In genomic region chr15:72389231-72389630, GRCh38 we compare ENCODE assay signal across 25 cellular contexts. TPM values are rescaled to one million over a fixed set of nuclear protein-coding genes. Genes with fewer than 3 reads are reported as not detected.
DNase-seq lines count a peak whose midpoint lies in the region; ATAC-seq, FAIRE-seq and TF ChIP-seq lines count a peak whose summit lies in the region.
"Had no signal": no experiment of that assay in that cellular context is flagged by ENCODE, and none has a peak within 500 bp of the region (broad histone marks: within the 10 kb centered on the region; RNA-seq: fewer than 3 reads in every experiment).

No MANE protein-coding gene starts in this region.

- WGBS in small intestine, 3 donors = 6 to 36% (median 33%) methylated on average over 3 of the region's 3 CpGs

- H3K27ac Mint-ChIP-seq in activated CD4-positive, alpha-beta memory T cell treated with anti-CD3 and anti-CD28 coated beads, Interleukin-2, amount 10 ng/mL, durations not matched to agents 7 days and 5 days = no peak overlapping the region
- H3K27ac Mint-ChIP-seq: HFFc6 had no signal

- no peaks in the 10 kb centered on the region for H3K9me3 Mint-ChIP-seq in activated CD4-positive, alpha-beta memory T cell treated with anti-CD3 and anti-CD28 coated beads, Interleukin-2, amount 10 ng/mL, durations not matched to agents 7 days and 5 days
- H3K9me3 Mint-ChIP-seq: HFFc6 had no signal

- H3K4me3 ChIP-seq in HEK293 (ENCODE audit: low read depth, low read length) (no peak overlapping the region), small intestine (ENCODE audit: low read depth in 1 of 2, low read length in 2 of 2) (no peak overlapping the region)
- H3K4me3 ChIP-seq: SJSA1 had no signal

- no peak overlapping the region for H3K27ac ChIP-seq in HEK293 (ENCODE audit: extremely low read depth, low read depth, low read length)
- H3K27ac ChIP-seq in VCaP = peak overlapping the region; percentile 48
- no peak overlapping the region for H3K27ac ChIP-seq in small intestine (ENCODE audit: low read depth in 1 of 2, low read length in 1 of 2)
- H3K27ac ChIP-seq: C4-2B, HL-60, SJSA1 had no signal

- H3K36me3 Mint-ChIP-seq in activated CD4-positive, alpha-beta memory T cell treated with anti-CD3 and anti-CD28 coated beads, Interleukin-2, amount 10 ng/mL, durations not matched to agents 7 days and 5 days (ENCODE audit: low read depth) = no peaks in the 10 kb centered on the region

- POLR2A ChIA-PET in HEK293 (lab: Yijun Ruan, JAX) = interaction anchor here (0.9 to 1.5 kb wide), 2 partner anchors 11 to 14 kb away, joined by 3 to 5 read pairs; partner anchors contain the start of gene HEXA
- POLR2A ChIA-PET in activated CD4-positive, alpha-beta memory T cell treated with anti-CD3 and anti-CD28 coated beads, Interleukin-2, amount 10 ng/mL, durations not matched to agents 7 days and 5 days (lab: Charles Lee) = no interaction called here

- DNase-seq in left colon (no peak), small intestine (peak; percentile 76), NCI-H2107 treated with DMSO at 0.1 percent for 48 hours (lab: John Stamatoyannopoulos, UW; ENCODE audit: unreplicated experiment) (no peak), MV-4-11 (lab: John Stamatoyannopoulos, UW) (no peak)
- no peak for DNase-seq in activated CD4-positive, alpha-beta memory T cell treated with anti-CD3 and anti-CD28 coated beads, Interleukin-2, amount 10 ng/mL, durations not matched to agents 7 days and 5 days
- DNase-seq: DMS79, HFFc6, KBM-7, NCI-H1105, NCI-H146, NCI-H2029, NCI-H2171, NCI-H446, NCI-H526 treated with DMSO at 0.1 percent for 48 hours, OCI-M1 had no signal

- TF ChIP-seq CTCF in HEK293 (tag by site-specific recombination; IDR thresholded peaks at IDR 0.05) (no peak), VCaP (conservative IDR thresholded peaks at IDR 0.05) (no peak)

- H3K27me3 ChIP-seq in small intestine (ENCODE audit: control insufficient read depth in 2 of 2, insufficient read depth in 2 of 2, low read length in 2 of 2) = no peaks in the 10 kb centered on the region

- ATAC-seq in left colon = peak; percentile 51
- ATAC-seq: HepG2, Right ventricle myocardium inferior had no signal

- H3K36me3 ChIP-seq in HEK293 (ENCODE audit: control insufficient read depth in 2 of 2, insufficient read depth in 1 of 2, low read length in 2 of 2) (no peaks in the 10 kb centered on the region), small intestine (ENCODE audit: control insufficient read depth in 2 of 2, insufficient read depth in 2 of 2, low read length in 2 of 2) (no peaks in the 10 kb centered on the region)
- H3K36me3 ChIP-seq: SJSA1 had no signal

- FAIRE-seq in small intestine (lab: Jason Lieb, UNC) = no peak
- FAIRE-seq: A204.1, H54, HepG2 had no signal

- no peaks in the 10 kb centered on the region for H3K4me1 Mint-ChIP-seq in activated CD4-positive, alpha-beta memory T cell treated with anti-CD3 and anti-CD28 coated beads, Interleukin-2, amount 10 ng/mL, durations not matched to agents 7 days and 5 days

- intact Hi-C loops in left colon (cut with DNase I, micrococcal nuclease) = no loop called here

- CTCF ChIA-PET in HEK293 (lab: Yijun Ruan, JAX) = interaction anchor here (1.0 kb wide), 1 partner anchor 13 kb away, joined by 4 read pairs; the partner anchor contains the start of gene HEXA
- CTCF ChIA-PET in activated CD4-positive, alpha-beta memory T cell treated with anti-CD3 and anti-CD28 coated beads, Interleukin-2, amount 10 ng/mL, durations not matched to agents 7 days and 5 days (lab: Charles Lee) = interaction anchor here (0.8 kb wide), 1 partner anchor 10 kb away, joined by 3 read pairs; no protein-coding TSS in a partner anchor

- H3K27me3 Mint-ChIP-seq in activated CD4-positive, alpha-beta memory T cell treated with anti-CD3 and anti-CD28 coated beads, Interleukin-2, amount 10 ng/mL, durations not matched to agents 7 days and 5 days = peaks cover 16% of the 10 kb centered on the region

- H3K4me1 ChIP-seq in HEK293 (ENCODE audit: control insufficient read depth, insufficient read depth, low read length) (no peaks in the 10 kb centered on the region; the same call in 1 of the 2 replicates), small intestine (ENCODE audit: control insufficient read depth in 2 of 2, insufficient read depth in 1 of 2, low read depth in 1 of 2, low read length in 1 of 2) (peaks cover 3% of the 10 kb centered on the region in 2 donors)
- H3K4me1 ChIP-seq: SJSA1 had no signal

- H3K9me3 ChIP-seq in HEK293 (ENCODE audit: control insufficient read depth, insufficient read depth, low read depth, low read length) = no peaks in the 10 kb centered on the region
- H3K9me3 ChIP-seq in small intestine (ENCODE audit: control insufficient read depth, low read depth) = no peaks in the 10 kb centered on the region
- H3K9me3 ChIP-seq: SJSA1 had no signal

- H3K4me3 Mint-ChIP-seq in activated CD4-positive, alpha-beta memory T cell treated with anti-CD3 and anti-CD28 coated beads, Interleukin-2, amount 10 ng/mL, durations not matched to agents 7 days and 5 days = no peak overlapping the region
- H3K4me3 Mint-ChIP-seq: HFFc6 had no signal

TF ChIP-seq in HEK293, 187 proteins besides CTCF, POLR2A, EP300 and RAD21:
- TF ChIP-seq FEZF1 (tag by site-specific recombination; IDR thresholded peaks at IDR 0.05) (peak; percentile 28; the same call in 1 of the 2 replicates), INSM2 (tag by site-specific recombination; IDR thresholded peaks at IDR 0.05) (no peak)

RNA-seq across cellular contexts. Expression of gene TMEM202, which starts 8.9 kb away (rescaled TPM):
- total RNA-seq in left colon = not detected
- polyA plus RNA-seq in small intestine = not detected
- not detected for total RNA-seq in activated CD4-positive, alpha-beta memory T cell treated with anti-CD3 and anti-CD28 coated beads, Interleukin-2, amount 10 ng/mL, durations not matched to agents 7 days and 5 days
- total RNA-seq: HepG2, HFFc6, HT-29, Right ventricle myocardium inferior, SJSA1 had no signal
- polyA plus RNA-seq: HepG2 had no signal

RNA-seq across cellular contexts. Expression of gene HEXA, which starts 13.4 kb away (rescaled TPM):
- total RNA-seq in left colon = 100 to 1,000 TPM in 1 of 2 donors, 10 to 100 TPM in 1; 91.4 to 107 TPM
- 100 to 1,000 TPM in 1 of 3 donors, 10 to 100 TPM in 2; 39.7 to 103 (median 63.7) TPM for polyA plus RNA-seq in small intestine
- 100 to 1,000 TPM; 110 to 111 TPM for total RNA-seq in activated CD4-positive, alpha-beta memory T cell treated with anti-CD3 and anti-CD28 coated beads, Interleukin-2, amount 10 ng/mL, durations not matched to agents 7 days and 5 days
